8 cellular contexts compared by ENCODE assay signal in the genomic region with DNA sequence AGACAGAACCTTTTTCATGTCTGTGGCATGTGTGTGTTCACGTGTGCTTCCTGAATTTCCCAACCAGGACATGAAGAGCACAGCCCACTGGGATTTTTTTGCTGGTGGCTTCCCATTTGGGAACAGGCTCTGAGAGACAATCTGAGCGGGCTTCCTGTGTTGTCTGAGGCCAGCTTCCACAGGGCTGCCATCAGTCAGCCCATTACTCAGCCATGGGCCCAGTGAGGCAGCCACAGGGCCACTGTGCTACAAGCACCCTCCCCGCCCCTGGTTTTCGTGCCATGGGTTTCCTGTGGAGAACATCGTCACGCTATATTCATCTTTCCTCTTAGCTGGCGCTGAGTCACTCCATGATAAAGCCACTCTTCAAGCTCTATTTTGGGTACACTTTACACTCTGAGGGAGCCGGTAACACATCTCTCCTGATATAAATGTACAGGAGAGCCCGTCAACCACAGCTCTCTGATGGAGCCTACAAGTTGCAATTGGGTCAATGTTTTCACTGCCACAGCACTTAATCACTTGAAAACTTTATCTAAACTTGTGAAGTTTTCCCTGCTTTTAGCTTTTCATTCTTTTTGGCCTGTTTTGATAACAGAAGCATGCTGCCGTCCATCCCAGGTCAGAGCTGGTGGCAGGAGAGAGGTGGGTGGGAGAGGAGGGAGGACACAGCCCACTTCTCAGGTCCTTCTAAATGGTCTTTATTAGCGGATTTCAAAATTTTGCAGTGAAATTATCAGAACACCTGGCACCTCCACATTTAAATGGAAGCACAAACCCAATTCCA.
DNase-seq lines count a peak whose midpoint lies in the region; ATAC-seq and TF ChIP-seq lines count a peak whose summit lies in the region.

No MANE protein-coding gene starts in this region.

- intact Hi-C loops in dorsolateral prefrontal cortex (cut with DNase I): no loop called here

- H3K4me1 ChIP-seq in HUES48 (ENCODE audit: control insufficient read depth, insufficient read depth, low read length): peaks cover 26% of the 10 kb centered on the region
- peaks cover 4 to 42% (median 37%) of the 10 kb centered on the region in 5 donors for H3K4me1 ChIP-seq in subcutaneous abdominal adipose tissue (ENCODE audit: control insufficient read depth in 5 of 5, insufficient read depth in 5 of 5, low read length in 5 of 5)

- H3K4me3 ChIP-seq in HUES48 (ENCODE audit: low read depth, low read length) (no peak overlapping the region), dorsolateral prefrontal cortex (peak overlapping the region in 2 of 59 donors; percentile 9), subcutaneous abdominal adipose tissue (ENCODE audit: low read depth in 1 of 5, low read length in 5 of 5) (no peak overlapping the region)

- H3K27ac Mint-ChIP-seq in naive thymus-derived CD8-positive, alpha-beta T cell: peak overlapping the region in 7 of 10 donors; percentile 29 to 70 (median 48)

- H3K9ac ChIP-seq in HUES48 (ENCODE audit: low read depth, low read length): no peak overlapping the region
- peak overlapping the region in 1 of 5 donors; percentile 65 for H3K9ac ChIP-seq in subcutaneous abdominal adipose tissue (ENCODE audit: low read length in 5 of 5)

- DNase-seq in activated CD4-positive, alpha-beta T cell treated with anti-CD3 and anti-CD28 coated beads, Interleukin-2, amount 50 U/mL, for 24 hours (ENCODE audit: low read depth in 1 of 2, low spot score in 1 of 2): peak; percentile 47 to 63
- DNase-seq in dorsolateral prefrontal cortex (peak in 5 of 10 donors; percentile 65 to 85 (median 72)), NCI-H1930 (lab: John Stamatoyannopoulos, UW) (no peak), iPS-NIHi11 (ENCODE audit: low spot score) (no peak)
- peak in 1 of 10 donors; percentile 39 for DNase-seq in naive thymus-derived CD8-positive, alpha-beta T cell

- H3K36me3 ChIP-seq in HUES48 (ENCODE audit: control insufficient read depth, insufficient read depth, low read length): no peaks in the 10 kb centered on the region
- H3K36me3 ChIP-seq in subcutaneous abdominal adipose tissue (ENCODE audit: control insufficient read depth in 5 of 5, insufficient read depth in 5 of 5, low read length in 5 of 5): no peaks in the 10 kb centered on the region

- H3K27me3 ChIP-seq in HUES48 (ENCODE audit: control insufficient read depth, insufficient read depth, low read length): no peaks in the 10 kb centered on the region
- no peaks in the 10 kb centered on the region for H3K27me3 ChIP-seq in dorsolateral prefrontal cortex
- no peaks in the 10 kb centered on the region for H3K27me3 ChIP-seq in subcutaneous abdominal adipose tissue (ENCODE audit: control insufficient read depth in 5 of 5, insufficient read depth in 4 of 5, low read length in 5 of 5)

- H3K4me3 Mint-ChIP-seq in naive thymus-derived CD8-positive, alpha-beta T cell: peak overlapping the region in 6 of 10 donors; percentile 9 to 47 (median 20)

- TF ChIP-seq CTCF in dorsolateral prefrontal cortex (IDR thresholded peaks at IDR 0.05 in 54 of 56, conservative IDR thresholded peaks at IDR 0.05 in 2 of 56; ENCODE audit: low read depth in 1 of 56, partially characterized antibody in 56 of 56): no peak

- peak; percentile 45 for ATAC-seq in GM18511 (IDR thresholded peaks at IDR 0.05; ENCODE audit: unreplicated experiment)
- ATAC-seq in naive thymus-derived CD8-positive, alpha-beta T cell: no peak

- peaks cover 20 to 56% (median 51%) of the 10 kb centered on the region in 4 donors for H3K4me1 Mint-ChIP-seq in naive thymus-derived CD8-positive, alpha-beta T cell

- no peaks in the 10 kb centered on the region for H3K27me3 Mint-ChIP-seq in naive thymus-derived CD8-positive, alpha-beta T cell

- peaks cover 0 to 4% (median 3%) of the 10 kb centered on the region in 9 donors for H3K9me3 Mint-ChIP-seq in naive thymus-derived CD8-positive, alpha-beta T cell

- POLR2A ChIA-PET in naive thymus-derived CD8-positive, alpha-beta T cell (lab: Charles Lee): no interaction called here

- peak overlapping the region; percentile 53 for H3K27ac ChIP-seq in HUES48 (ENCODE audit: low read depth, low read length)
- peak overlapping the region; percentile 1 to 98 (median 84) for H3K27ac ChIP-seq in dorsolateral prefrontal cortex
- H3K27ac ChIP-seq in subcutaneous abdominal adipose tissue (ENCODE audit: low read depth, low read length): peak overlapping the region; percentile 82

- 0 out of 2 replicates have a peak, but pooled peaks cover 5% of the 10 kb centered on the region for H3K9me3 ChIP-seq in HUES48 (ENCODE audit: control insufficient read depth, insufficient read depth, low read length)
- H3K9me3 ChIP-seq in subcutaneous abdominal adipose tissue (ENCODE audit: control insufficient read depth in 5 of 5, low read length in 5 of 5): peaks cover 0 to 2% (median 0%) of the 10 kb centered on the region in 5 donors

- peaks cover 4 to 15% (median 11%) of the 10 kb centered on the region in 3 donors for H3K36me3 Mint-ChIP-seq in naive thymus-derived CD8-positive, alpha-beta T cell

Comparison
In these comparisons a context has a peak if more than half of its experiments do, and no peak if none do; other contexts are left out.
1. DNase-seq: peak in activated CD4-positive, alpha-beta T cell treated with anti-CD3 and anti-CD28 coated beads, Interleukin-2, amount 50 U/mL, for 24 hours (2 of 2); none in NCI-H1930 (0 of 2) and iPS-NIHi11 (single experiment).
2. Peak in every context shown above with its lines, with median percentiles within 50 percentile points of each other: H3K27ac ChIP-seq.